In genomic region chr14:103124501-103125001, GRCh38 we compare ENCODE assay signal across 11 cellular contexts. TPM values are rescaled to one million over a fixed set of nuclear protein-coding genes. Genes with fewer than 3 reads are reported as not detected.
DNase-seq lines count a peak whose midpoint lies in the region; ATAC-seq, FAIRE-seq and TF ChIP-seq lines count a peak whose summit lies in the region.
"Had no signal": no experiment of that assay in that cellular context is flagged by ENCODE, and none has a peak within 500 bp of the region (broad histone marks: within the 10 kb centered on the region; RNA-seq: fewer than 3 reads in every experiment).

No MANE protein-coding gene starts in this region.

- TF ChIP-seq EP300 in stomach (IDR thresholded peaks at IDR 0.05): no peak

- H3K27me3 ChIP-seq in lower lobe of right lung (ENCODE audit: low read depth) (no peaks in the 10 kb centered on the region), stomach (peaks cover 0 to 34% (median 13%) of the 10 kb centered on the region in 3 donors)

- no peak for TF ChIP-seq POLR2A in stomach (IDR thresholded peaks at IDR 0.05)

- H3K9me3 ChIP-seq in lower lobe of right lung (no peaks in the 10 kb centered on the region), stomach (no peaks in the 10 kb centered on the region)

- ATAC-seq in lower lobe of right lung (no peak), left lobe of liver (no peak)

- intact Hi-C loops in lower lobe of right lung (cut with DNase I) (no loop called here), stomach (cut with DNase I; ENCODE audit: low total_unique reads) (no loop called here)

- DNase-seq in cardiac fibroblast (ENCODE audit: low read depth in 2 of 2) (no peak), lower lobe of right lung (no peak), stomach (no peak), NCI-H2081 (lab: John Stamatoyannopoulos, UW) (no peak), SKM-1 (lab: John Stamatoyannopoulos, UW; ENCODE audit: unreplicated experiment) (no peak), urothelium cell line (ENCODE audit: low spot score) (no peak), left lobe of liver (ENCODE audit: low spot score) (no peak)
- DNase-seq: NCI-H1417 treated with DMSO at 0.1 percent for 48 hours had no signal

- WGBS in stomach, 5 donors: 60 to 90% (median 67%) methylated on average over 2 to 5 of the region's 5 CpGs

- TF ChIP-seq CTCF in GM12875 (IDR thresholded peaks at IDR 0.05; ENCODE audit: borderline replicate concordance, insufficient read depth, low read depth, low read length) (no peak), cardiac fibroblast (IDR thresholded peaks at IDR 0.05; ENCODE audit: low read depth, low read length) (no peak), lower lobe of right lung (IDR thresholded peaks at IDR 0.05) (no peak), stomach (IDR thresholded peaks at IDR 0.05) (no peak)

- H3K4me1 ChIP-seq in lower lobe of right lung (peaks cover 91% of the 10 kb centered on the region), stomach (peaks cover 65 to 97% (median 89%) of the 10 kb centered on the region in 4 donors)

- peak overlapping the region; percentile 75 for H3K4me3 ChIP-seq in GM12875 (ENCODE audit: low read depth, low read length)
- H3K4me3 ChIP-seq in cardiac fibroblast (replicated peaks in 1 of 2; ENCODE audit: low read depth in 2 of 2, low read length in 2 of 2): peak overlapping the region; percentile 48 to 67
- peak overlapping the region; percentile 77 for H3K4me3 ChIP-seq in lower lobe of right lung
- H3K4me3 ChIP-seq in stomach: peak overlapping the region; percentile 51 to 66 (median 56)

- peaks cover 18% of the 10 kb centered on the region for H3K36me3 ChIP-seq in lower lobe of right lung
- peaks cover 0 to 16% (median 6%) of the 10 kb centered on the region in 4 donors for H3K36me3 ChIP-seq in stomach

- no peak for FAIRE-seq in urothelium cell line (lab: Jason Lieb, UNC)
- FAIRE-seq: endometrium had no signal

- no peak overlapping the region for H3K27ac ChIP-seq in lower lobe of right lung
- H3K27ac ChIP-seq in stomach: peak overlapping the region in 4 of 5 donors; percentile 86 to 96 (median 87)

RNA-seq across cellular contexts. Expression of gene TNFAIP2, which starts 1.3 kb away (rescaled TPM):
- total RNA-seq in lower lobe of right lung (254 TPM), stomach (100 to 1,000 TPM in 2 of 5 donors, 10 to 100 TPM in 3; 30.7 to 279 (median 48.7) TPM), left lobe of liver (27.9 TPM)
- polyA plus RNA-seq in stomach: 100 to 1,000 TPM in 1 of 3 donors, 10 to 100 TPM in 2; 63.8 to 211 (median 82.2) TPM

RNA-seq across cellular contexts. Expression of gene EXOC3L4, which starts 30.0 kb away (rescaled TPM):
- total RNA-seq in lower lobe of right lung: 3.6 TPM
- 10 to 100 TPM in 3 of 5 donors, 1 to 10 TPM in 2; 1.3 to 82.8 (median 38.5) TPM for total RNA-seq in stomach
- polyA plus RNA-seq in stomach: 10 to 100 TPM in 2 of 3 donors, 1 to 10 TPM in 1; 9.9 to 21.6 (median 10.8) TPM
- 81.5 TPM for total RNA-seq in left lobe of liver

RNA-seq across cellular contexts. Expression of gene LBHD2, which starts 40.5 kb away (rescaled TPM):
- total RNA-seq in lower lobe of right lung (not detected), stomach (not detected), left lobe of liver (not detected)
- not detected for polyA plus RNA-seq in stomach
- total RNA-seq: posterior vena cava had no signal
